1 cellular context compared by ENCODE assay signal in genomic region chr7:101058355-101058754, GRCh38.
TF ChIP-seq lines count a peak whose summit lies in the region.

No MANE protein-coding gene starts in this region.

TF ChIP-seq in HepG2, 621 proteins besides CTCF, POLR2A, EP300 and RAD21 (continues in another document):
- TF ChIP-seq BCLAF1 (IDR thresholded peaks at IDR 0.05) = no peak
- 0 out of 2 replicates have a peak, but pooled peaks have one; percentile 89 for TF ChIP-seq KLF9 (CRISPR knock-in tag; IDR thresholded peaks at IDR 0.05; ENCODE audit: low read depth)
- TF ChIP-seq GATAD1 (CRISPR knock-in tag; IDR thresholded peaks at IDR 0.05) = peak; percentile 67
- no peak for TF ChIP-seq HNRNPH1 (optimal IDR thresholded peaks at IDR 0.05; ENCODE audit: low read depth, low read length)
- TF ChIP-seq, protein P1, sequence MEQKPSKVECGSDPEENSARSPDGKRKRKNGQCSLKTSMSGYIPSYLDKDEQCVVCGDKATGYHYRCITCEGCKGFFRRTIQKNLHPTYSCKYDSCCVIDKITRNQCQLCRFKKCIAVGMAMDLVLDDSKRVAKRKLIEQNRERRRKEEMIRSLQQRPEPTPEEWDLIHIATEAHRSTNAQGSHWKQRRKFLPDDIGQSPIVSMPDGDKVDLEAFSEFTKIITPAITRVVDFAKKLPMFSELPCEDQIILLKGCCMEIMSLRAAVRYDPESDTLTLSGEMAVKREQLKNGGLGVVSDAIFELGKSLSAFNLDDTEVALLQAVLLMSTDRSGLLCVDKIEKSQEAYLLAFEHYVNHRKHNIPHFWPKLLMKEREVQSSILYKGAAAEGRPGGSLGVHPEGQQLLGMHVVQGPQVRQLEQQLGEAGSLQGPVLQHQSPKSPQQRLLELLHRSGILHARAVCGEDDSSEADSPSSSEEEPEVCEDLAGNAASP (CRISPR knock-in tag; IDR thresholded peaks at IDR 0.05; ENCODE audit: borderline replicate concordance) = peak; percentile 75
- peak; percentile 63; the same call in 1 of the 2 replicates for TF ChIP-seq KMT2B (CRISPR knock-in tag; IDR thresholded peaks at IDR 0.05)
- TF ChIP-seq MYNN (CRISPR knock-in tag; IDR thresholded peaks at IDR 0.05; ENCODE audit: low read depth) = peak; percentile 89; the same call in 1 of the 2 replicates
- 0 out of 2 replicates have a peak, but pooled peaks have one; percentile 34 for TF ChIP-seq ZNF878 (CRISPR knock-in tag; IDR thresholded peaks at IDR 0.05)
- peak; percentile 66; the same call in 1 of the 2 replicates for TF ChIP-seq ZNF563 (CRISPR knock-in tag; IDR thresholded peaks at IDR 0.05)
- TF ChIP-seq GATA4 (IDR thresholded peaks at IDR 0.05; ENCODE audit: borderline replicate concordance, low read depth) = no peak
- peak; percentile 52; the same call in 1 of the 2 replicates for TF ChIP-seq ZBTB10 (CRISPR knock-in tag; IDR thresholded peaks at IDR 0.05; ENCODE audit: borderline replicate concordance)
- TF ChIP-seq ZNF883 (CRISPR knock-in tag; IDR thresholded peaks at IDR 0.05; ENCODE audit: not compliant biosample characterization) = peak; percentile 40
- peak; percentile 95 for TF ChIP-seq KDM4B (CRISPR knock-in tag; IDR thresholded peaks at IDR 0.05)
- TF ChIP-seq ZNF12 (CRISPR knock-in tag; IDR thresholded peaks at IDR 0.05) = peak; percentile 53; the same call in 1 of the 2 replicates
- no peak for TF ChIP-seq POLR2AphosphoS2 (IDR thresholded peaks at IDR 0.05; ENCODE audit: low read depth, low read length)
- TF ChIP-seq ATF6 (CRISPR knock-in tag; conservative IDR thresholded peaks at IDR 0.05) = peak; percentile 94; the same call in 1 of the 2 replicates
- peak; percentile 37; the same call in 1 of the 2 replicates for TF ChIP-seq SOX5 (CRISPR knock-in tag; IDR thresholded peaks at IDR 0.05; ENCODE audit: borderline replicate concordance)
- TF ChIP-seq ZNF446 (CRISPR knock-in tag; IDR thresholded peaks at IDR 0.05) = peak; percentile 65; the same call in 1 of the 2 replicates
- TF ChIP-seq ZIK1 (CRISPR knock-in tag; IDR thresholded peaks at IDR 0.05; ENCODE audit: borderline replicate concordance, low read depth) = no peak; the same call in 1 of the 2 replicates
- TF ChIP-seq SIX1 (CRISPR knock-in tag; IDR thresholded peaks at IDR 0.05; ENCODE audit: borderline replicate concordance) = 0 out of 2 replicates have a peak, but pooled peaks have one; percentile 31
- TF ChIP-seq, protein P2, sequence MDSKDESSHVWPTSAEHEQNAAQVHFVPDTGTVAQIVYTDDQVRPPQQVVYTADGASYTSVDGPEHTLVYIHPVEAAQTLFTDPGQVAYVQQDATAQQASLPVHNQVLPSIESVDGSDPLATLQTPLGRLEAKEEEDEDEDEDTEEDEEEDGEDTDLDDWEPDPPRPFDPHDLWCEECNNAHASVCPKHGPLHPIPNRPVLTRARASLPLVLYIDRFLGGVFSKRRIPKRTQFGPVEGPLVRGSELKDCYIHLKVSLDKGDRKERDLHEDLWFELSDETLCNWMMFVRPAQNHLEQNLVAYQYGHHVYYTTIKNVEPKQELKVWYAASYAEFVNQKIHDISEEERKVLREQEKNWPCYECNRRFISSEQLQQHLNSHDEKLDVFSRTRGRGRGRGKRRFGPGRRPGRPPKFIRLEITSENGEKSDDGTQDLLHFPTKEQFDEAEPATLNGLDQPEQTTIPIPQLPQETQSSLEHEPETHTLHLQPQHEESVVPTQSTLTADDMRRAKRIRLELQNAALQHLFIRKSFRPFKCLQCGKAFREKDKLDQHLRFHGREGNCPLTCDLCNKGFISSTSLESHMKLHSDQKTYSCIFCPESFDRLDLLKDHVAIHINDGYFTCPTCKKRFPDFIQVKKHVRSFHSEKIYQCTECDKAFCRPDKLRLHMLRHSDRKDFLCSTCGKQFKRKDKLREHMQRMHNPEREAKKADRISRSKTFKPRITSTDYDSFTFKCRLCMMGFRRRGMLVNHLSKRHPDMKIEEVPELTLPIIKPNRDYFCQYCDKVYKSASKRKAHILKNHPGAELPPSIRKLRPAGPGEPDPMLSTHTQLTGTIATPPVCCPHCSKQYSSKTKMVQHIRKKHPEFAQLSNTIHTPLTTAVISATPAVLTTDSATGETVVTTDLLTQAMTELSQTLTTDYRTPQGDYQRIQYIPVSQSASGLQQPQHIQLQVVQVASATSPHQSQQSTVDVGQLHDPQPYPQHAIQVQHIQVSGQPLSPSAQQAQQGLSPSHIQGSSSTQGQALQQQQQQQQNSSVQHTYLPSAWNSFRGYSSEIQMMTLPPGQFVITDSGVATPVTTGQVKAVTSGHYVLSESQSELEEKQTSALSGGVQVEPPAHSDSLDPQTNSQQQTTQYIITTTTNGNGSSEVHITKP (CRISPR knock-in tag; IDR thresholded peaks at IDR 0.05; ENCODE audit: low read depth) = peak; percentile 61; the same call in 1 of the 2 replicates
- peak; percentile 84 for TF ChIP-seq ZSCAN12 (CRISPR knock-in tag; IDR thresholded peaks at IDR 0.05)
- TF ChIP-seq NFKBIZ (CRISPR knock-in tag; IDR thresholded peaks at IDR 0.05) = peak; percentile 73; the same call in 1 of the 2 replicates
- TF ChIP-seq ZFP36L2 (CRISPR knock-in tag; IDR thresholded peaks at IDR 0.05) = peak; percentile 90; the same call in 1 of the 2 replicates
- TF ChIP-seq ZNF75D (CRISPR knock-in tag; IDR thresholded peaks at IDR 0.05; ENCODE audit: borderline replicate concordance) = 0 out of 2 replicates have a peak, but pooled peaks have one; percentile 32
- TF ChIP-seq SPEN (CRISPR knock-in tag; IDR thresholded peaks at IDR 0.05; ENCODE audit: low read depth) = 0 out of 2 replicates have a peak, but pooled peaks have one; percentile 34
- TF ChIP-seq ZFP41 (CRISPR knock-in tag; IDR thresholded peaks at IDR 0.05; ENCODE audit: borderline replicate concordance) = no peak
- TF ChIP-seq ZNF432 (CRISPR knock-in tag; IDR thresholded peaks at IDR 0.05; ENCODE audit: borderline replicate concordance) = no peak
- 0 out of 2 replicates have a peak, but pooled peaks have one; percentile 73 for TF ChIP-seq FLYWCH1 (CRISPR knock-in tag; IDR thresholded peaks at IDR 0.05)
- TF ChIP-seq PRDM4 (CRISPR knock-in tag; IDR thresholded peaks at IDR 0.05; ENCODE audit: borderline replicate concordance) = peak; percentile 78; the same call in 1 of the 2 replicates
- no peak for TF ChIP-seq HIVEP1 (CRISPR knock-in tag; IDR thresholded peaks at IDR 0.05)
- TF ChIP-seq NFAT5 (CRISPR knock-in tag; IDR thresholded peaks at IDR 0.05) = peak; percentile 73; the same call in 1 of the 2 replicates
- TF ChIP-seq MIXL1 (CRISPR knock-in tag; IDR thresholded peaks at IDR 0.05) = peak; percentile 74; the same call in 1 of the 2 replicates
- no peak for TF ChIP-seq NR1H2 (CRISPR knock-in tag; IDR thresholded peaks at IDR 0.05; ENCODE audit: borderline replicate concordance, low read depth)
- peak; percentile 67 for TF ChIP-seq GATAD2A (CRISPR knock-in tag; IDR thresholded peaks at IDR 0.05)
